Comparison of ENCODE assay signal across 1 cellular context in genomic region chr2:219277703-219278654, GRCh38.
TF ChIP-seq lines count a peak whose summit lies in the region.

No MANE protein-coding gene starts in this region.

TF ChIP-seq in HepG2, 621 proteins besides CTCF, POLR2A, EP300 and RAD21 (continued from another document):
- TF ChIP-seq ZHX1 (CRISPR knock-in tag; IDR thresholded peaks at IDR 0.05; ENCODE audit: low read depth) (0 out of 2 replicates have a peak, but pooled peaks have one; percentile 15), ZNF275 (CRISPR knock-in tag; IDR thresholded peaks at IDR 0.05; ENCODE audit: borderline replicate concordance) (0 out of 2 replicates have a peak, but pooled peaks have one; percentile 53), PATZ1 (CRISPR knock-in tag; IDR thresholded peaks at IDR 0.05) (0 out of 2 replicates have a peak, but pooled peaks have one; percentile 17), RCOR2 (CRISPR knock-in tag; IDR thresholded peaks at IDR 0.05) (no peak), POGK (CRISPR knock-in tag; conservative IDR thresholded peaks at IDR 0.05) (0 out of 2 replicates have a peak, but pooled peaks have one; percentile 38), ZNF138 (CRISPR knock-in tag; IDR thresholded peaks at IDR 0.05; ENCODE audit: low read depth) (no peak), FOXM1 (CRISPR knock-in tag; IDR thresholded peaks at IDR 0.05) (no peak), ZNF382 (CRISPR knock-in tag; IDR thresholded peaks at IDR 0.05; ENCODE audit: borderline replicate concordance) (no peak), NFATC3 (CRISPR knock-in tag; IDR thresholded peaks at IDR 0.05) (no peak), ZMAT3 (CRISPR knock-in tag; conservative IDR thresholded peaks at IDR 0.05) (no peak), DNMT1 (CRISPR knock-in tag; IDR thresholded peaks at IDR 0.05) (no peak), ATF2 (CRISPR knock-in tag; IDR thresholded peaks at IDR 0.05) (peak; percentile 47; the same call in 1 of the 2 replicates), ZNF577 (CRISPR knock-in tag; IDR thresholded peaks at IDR 0.05; ENCODE audit: borderline replicate concordance, low read depth) (no peak), NAIF1 (CRISPR knock-in tag; IDR thresholded peaks at IDR 0.05; ENCODE audit: borderline replicate concordance) (peak; percentile 91), PHF5A (CRISPR knock-in tag; IDR thresholded peaks at IDR 0.05; ENCODE audit: low read depth, unreplicated experiment) (peak; percentile 64), NR2F1 (CRISPR knock-in tag; IDR thresholded peaks at IDR 0.05) (no peak), HDAC2 (CRISPR knock-in tag; IDR thresholded peaks at IDR 0.05) (peak; percentile 51; the same call in 1 of the 2 replicates), TCF7 (IDR thresholded peaks at IDR 0.05; ENCODE audit: low read depth) (no peak), IRF9 (CRISPR knock-in tag; IDR thresholded peaks at IDR 0.05; ENCODE audit: borderline replicate concordance) (peak; percentile 65; the same call in 1 of the 2 replicates), HINFP (CRISPR knock-in tag; IDR thresholded peaks at IDR 0.05; ENCODE audit: low read depth) (peak; percentile 66)
TF ChIP-seq in HepG2: peak in this region for 148.
